Comparison of ENCODE assay signal across 28 cellular contexts in genomic region chr17:44113868-44114840, GRCh38. TPM values are rescaled to one million over a fixed set of nuclear protein-coding genes. Genes with fewer than 3 reads are reported as not detected.
DNase-seq lines count a peak whose midpoint lies in the region; ATAC-seq and TF ChIP-seq lines count a peak whose summit lies in the region.
"Had no signal": no experiment of that assay in that cellular context is flagged by ENCODE, and none has a peak within 500 bp of the region (broad histone marks: within the 10 kb centered on the region; RNA-seq: fewer than 3 reads in every experiment).

No MANE protein-coding gene starts in this region.

- H3K4me3 ChIP-seq in cardiac muscle cell = no peak overlapping the region
- H3K4me3 ChIP-seq in dorsolateral prefrontal cortex = peak overlapping the region in 3 of 59 donors; percentile 0 to 17 (median 1)
- H3K4me3 ChIP-seq: neural progenitor cell, SJSA1 had no signal

- peak overlapping the region; percentile 82 for H3K27ac ChIP-seq in cardiac muscle cell
- peak overlapping the region in 55 of 59 donors; percentile 15 to 98 (median 77) for H3K27ac ChIP-seq in dorsolateral prefrontal cortex
- H3K27ac ChIP-seq: neural progenitor cell, SJSA1 had no signal

- H3K27me3 ChIP-seq in cardiac muscle cell (no peaks in the 10 kb centered on the region), dorsolateral prefrontal cortex (no peaks in the 10 kb centered on the region)
- H3K27me3 ChIP-seq: neural progenitor cell, SJSA1 had no signal

- no peaks in the 10 kb centered on the region for H3K9me3 ChIP-seq in cardiac muscle cell (ENCODE audit: low read depth)
- H3K9me3 ChIP-seq: SJSA1 had no signal

- no peaks in the 10 kb centered on the region for H3K36me3 ChIP-seq in cardiac muscle cell
- H3K36me3 ChIP-seq: neural progenitor cell had no signal

- H3K4me1 ChIP-seq in cardiac muscle cell (ENCODE audit: low read depth) = peaks cover 61% of the 10 kb centered on the region

- no peak for ATAC-seq in left cardiac atrium
- ATAC-seq: PC-3 had no signal

- intact Hi-C loops in left cardiac atrium (cut with DNase I) = loop anchor here in 1 of 2 donors (5.0 kb wide), 1 partner anchor 42 kb away; the partner anchor contains the start of gene G6PC3
- intact Hi-C loops in dorsolateral prefrontal cortex (cut with DNase I) = loop anchor here (5.0 kb wide), 1 partner anchor 42 kb away; the partner anchor contains the start of gene G6PC3 (in 2 of the 2)

- H3K4me1 Mint-ChIP-seq in nephron = peaks cover 66% of the 10 kb centered on the region
- peaks cover 14% of the 10 kb centered on the region for H3K4me1 Mint-ChIP-seq in type B pancreatic cell (ENCODE audit: unreplicated experiment)

- no peak for TF ChIP-seq CTCF in cardiac muscle cell (IDR thresholded peaks at IDR 0.05; ENCODE audit: low read depth, low read length)
- TF ChIP-seq CTCF in dorsolateral prefrontal cortex (IDR thresholded peaks at IDR 0.05 in 54 of 56, conservative IDR thresholded peaks at IDR 0.05 in 2 of 56; ENCODE audit: low read depth in 1 of 56, partially characterized antibody in 56 of 56) = no peak
- no peak for TF ChIP-seq CTCF in nephron (IDR thresholded peaks at IDR 0.05; ENCODE audit: unreplicated experiment in 3 of 3)
- TF ChIP-seq CTCF in type B pancreatic cell (conservative IDR thresholded peaks at IDR 0.05) = no peak

- H3K4me3 Mint-ChIP-seq in nephron = no peak overlapping the region
- no peak overlapping the region for H3K4me3 Mint-ChIP-seq in type B pancreatic cell
- H3K4me3 Mint-ChIP-seq: activated CD4-positive, alpha-beta memory T cell treated with anti-CD3 and anti-CD28 coated beads for 36 hours; activated naive CD4-positive, alpha-beta T cell treated with anti-CD3 and anti-CD28 coated beads for 36 hours; mesothelial cell of epicardium; neural progenitor cell; T-helper 2 cell treated with Interferon-gamma antibody and Interleukin-4, amounts not matched to agents 5 μg/mL and 100 μg/mL, for 36 hours had no signal

- H3K9me3 Mint-ChIP-seq in nephron (no peaks in the 10 kb centered on the region), type B pancreatic cell (no peaks in the 10 kb centered on the region)
- H3K9me3 Mint-ChIP-seq: activated CD4-positive, alpha-beta memory T cell treated with anti-CD3 and anti-CD28 coated beads for 36 hours; activated naive CD4-positive, alpha-beta T cell treated with anti-CD3 and anti-CD28 coated beads for 36 hours; mesothelial cell of epicardium; neural progenitor cell; T-helper 2 cell treated with Interferon-gamma antibody and Interleukin-4, amounts not matched to agents 5 μg/mL and 100 μg/mL, for 36 hours had no signal

- H3K27ac Mint-ChIP-seq in nephron (peak overlapping the region in 2 of 3 experiments; percentile 24 to 60), type B pancreatic cell (peak overlapping the region; percentile 66)
- H3K27ac Mint-ChIP-seq: activated CD4-positive, alpha-beta memory T cell treated with anti-CD3 and anti-CD28 coated beads for 36 hours; activated naive CD4-positive, alpha-beta T cell treated with anti-CD3 and anti-CD28 coated beads for 36 hours; mesothelial cell of epicardium; neural progenitor cell; T-helper 2 cell treated with Interferon-gamma antibody and Interleukin-4, amounts not matched to agents 5 μg/mL and 100 μg/mL, for 36 hours had no signal

- peaks cover 16% of the 10 kb centered on the region for H3K36me3 Mint-ChIP-seq in nephron (ENCODE audit: low read depth)
- peaks cover 5% of the 10 kb centered on the region for H3K36me3 Mint-ChIP-seq in type B pancreatic cell
- H3K36me3 Mint-ChIP-seq: activated CD4-positive, alpha-beta memory T cell treated with anti-CD3 and anti-CD28 coated beads for 36 hours; mesothelial cell of epicardium had no signal

- DNase-seq in cardiac muscle cell (ENCODE audit: low read depth in 1 of 2, low spot score in 1 of 2) = no peak
- DNase-seq in left cardiac atrium = no peak
- DNase-seq in dorsolateral prefrontal cortex = peak in 1 of 10 donors; percentile 37
- no peak for DNase-seq in type B pancreatic cell (ENCODE audit: extremely low spot score, unreplicated experiment)
- DNase-seq in AML-193 (lab: John Stamatoyannopoulos, UW) = no peak
- no peak for DNase-seq in NCI-H524 (lab: John Stamatoyannopoulos, UW)
- DNase-seq in NCI-H1105 (lab: John Stamatoyannopoulos, UW) = no peak
- DNase-seq: activated CD4-positive, alpha-beta memory T cell treated with anti-CD3 and anti-CD28 coated beads for 36 hours; activated naive CD4-positive, alpha-beta T cell treated with anti-CD3 and anti-CD28 coated beads for 36 hours; aorta; cortex of kidney; foreskin fibroblast; kidney glomerular epithelial cell; NCI-H1417; NCI-H748 treated with DMSO at 0.1 percent for 48 hours; PC-3 had no signal

- H3K27me3 Mint-ChIP-seq in nephron (ENCODE audit: low read depth) (no peaks in the 10 kb centered on the region), type B pancreatic cell (no peaks in the 10 kb centered on the region)
- H3K27me3 Mint-ChIP-seq: activated CD4-positive, alpha-beta memory T cell treated with anti-CD3 and anti-CD28 coated beads for 36 hours had no signal

RNA-seq across cellular contexts. Expression of gene HDAC5, which starts 9.3 kb away (rescaled TPM):
- total RNA-seq in cardiac muscle cell (164 and 300 TPM in 2 replicates), left cardiac atrium (10 to 100 TPM; 39.2 to 57.9 TPM), dorsolateral prefrontal cortex (100 to 1,000 TPM in 88 of 120 experiments, 10 to 100 TPM in 32; 70.3 to 155 (median 110) TPM), type B pancreatic cell (ENCODE audit: low replicate concordance) (43.3 and 48.9 TPM in 2 replicates)
- 94.1 and 209 TPM in 2 replicates for polyA plus RNA-seq in cardiac muscle cell

RNA-seq across cellular contexts. Expression of gene HROB, which starts 27.6 kb away (rescaled TPM):
- total RNA-seq in cardiac muscle cell (3.6 and 9.6 TPM in 2 replicates), left cardiac atrium (1 to 10 TPM; 1.1 to 1.3 TPM), dorsolateral prefrontal cortex (1 to 10 TPM in 35 of 120 experiments, under 1 TPM in 74, not detected in 11; 0.19 to 2.8 (median 0.78) TPM), type B pancreatic cell (ENCODE audit: low replicate concordance) (5.4 and 10.6 TPM in 2 replicates)
- polyA plus RNA-seq in cardiac muscle cell = 7.8 and 15.6 TPM in 2 replicates

RNA-seq across cellular contexts. Expression of gene G6PC3, which starts 43.6 kb away (rescaled TPM):
- total RNA-seq in cardiac muscle cell (93.1 and 95.3 TPM in 2 replicates), left cardiac atrium (10 to 100 TPM; 32.9 to 44.4 TPM), dorsolateral prefrontal cortex (10 to 100 TPM; 29.8 to 60.2 (median 41.8) TPM), type B pancreatic cell (ENCODE audit: low replicate concordance) (63.6 and 63.7 TPM in 2 replicates)
- polyA plus RNA-seq in cardiac muscle cell = 162 and 234 TPM in 2 replicates

RNA-seq across cellular contexts. Expression of gene LSM12, which starts 47.7 kb away (rescaled TPM):
- 31.0 and 45.3 TPM in 2 replicates for total RNA-seq in cardiac muscle cell
- polyA plus RNA-seq in cardiac muscle cell = 46.5 and 60.7 TPM in 2 replicates
- total RNA-seq in left cardiac atrium = 10 to 100 TPM; 39.4 to 57.5 TPM
- total RNA-seq in dorsolateral prefrontal cortex = 10 to 100 TPM; 27.5 to 55.0 (median 39.7) TPM
- total RNA-seq in type B pancreatic cell (ENCODE audit: low replicate concordance) = 44.8 and 50.6 TPM in 2 replicates

RNA-seq across cellular contexts. Expression of gene ASB16, which starts 56.4 kb away (rescaled TPM):
- total RNA-seq in cardiac muscle cell (3.1 and 6.4 TPM in 2 replicates), left cardiac atrium (1 to 10 TPM; 4.9 to 8.7 TPM), dorsolateral prefrontal cortex (1 to 10 TPM in 26 of 120 experiments, under 1 TPM in 78, not detected in 16; 0.23 to 3.2 (median 0.64) TPM), type B pancreatic cell (ENCODE audit: low replicate concordance) (0.68 TPM in 1 of 2 replicates, not detected in the other)
- 5.5 and 6.4 TPM in 2 replicates for polyA plus RNA-seq in cardiac muscle cell
- total RNA-seq: A172, endothelial cell of umbilical vein, H4, HT1080, LHCN-M2, pulmonary artery endothelial cell, SJSA1 had no signal
- polyA plus RNA-seq: BJ, endothelial cell of umbilical vein had no signal
